14 cellular contexts compared by ENCODE assay signal in the genomic region with DNA sequence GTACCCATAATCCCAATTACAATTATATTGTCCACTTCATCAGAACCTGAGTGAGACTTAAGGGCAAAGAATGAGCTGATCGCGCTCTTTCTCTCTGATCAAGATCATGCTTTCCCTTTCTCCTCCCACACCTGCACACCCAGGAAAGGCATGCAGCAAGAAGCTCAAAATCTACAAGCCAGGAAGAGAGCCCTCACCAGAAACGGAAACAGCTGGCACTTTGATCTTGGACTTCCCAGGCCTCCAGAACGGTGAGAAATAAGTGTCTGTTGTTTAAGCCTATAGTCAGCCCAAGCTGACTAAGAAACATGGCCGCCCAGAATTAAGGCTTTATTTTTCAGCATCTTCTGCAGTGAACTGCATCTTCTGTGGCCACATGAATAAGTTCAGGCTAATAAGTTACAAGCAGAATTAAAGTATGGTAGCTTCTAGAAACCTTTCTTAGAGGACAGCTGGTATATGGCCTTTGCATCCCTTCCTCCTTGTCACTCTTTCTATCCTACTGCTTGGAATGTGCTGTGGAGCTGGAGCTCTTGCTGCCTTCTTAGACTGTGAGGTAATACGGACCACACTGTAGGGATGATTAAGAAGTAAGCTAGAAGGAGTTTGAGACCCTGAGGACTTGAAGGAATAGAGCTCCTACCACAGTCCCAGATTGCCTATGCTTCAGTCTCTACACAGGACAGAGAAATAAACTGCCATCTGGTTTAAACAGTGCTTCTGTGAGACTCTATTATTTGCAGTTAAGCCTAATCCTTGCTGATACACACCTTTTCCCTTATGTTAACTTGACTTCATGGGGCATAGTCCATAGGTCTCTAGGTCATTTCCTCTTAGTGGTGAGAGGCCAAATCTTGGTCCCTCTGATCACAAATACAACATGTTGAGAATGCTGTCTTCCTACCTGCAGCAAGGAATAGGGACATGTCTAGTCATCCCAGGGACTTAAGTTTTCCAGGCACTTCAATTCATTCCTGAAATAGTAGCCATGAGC. TPM values are rescaled to one million over a fixed set of nuclear protein-coding genes. Genes with fewer than 3 reads are reported as not detected.
DNase-seq lines count a peak whose midpoint lies in the region; ATAC-seq and TF ChIP-seq lines count a peak whose summit lies in the region.
"Had no signal": no experiment of that assay in that cellular context is flagged by ENCODE, and none has a peak within 500 bp of the region (broad histone marks: within the 10 kb centered on the region; RNA-seq: fewer than 3 reads in every experiment).

No MANE protein-coding gene starts in this region.

- H3K4me2 ChIP-seq in hepatocyte: no peak overlapping the region

- intact Hi-C loops in tibial artery (cut with DNase I; ENCODE audit: low total_unique reads): no loop called here

- DNase-seq in stimulated activated CD8-positive, alpha-beta memory T cell treated with anti-CD3 and anti-CD28 coated beads, Interleukin-12 subunit alpha, Interleukin-12 subunit beta, amount 100 ng/mL, for 1 hour (ENCODE audit: low read depth): peak; percentile 1
- DNase-seq in stimulated activated CD8-positive, alpha-beta memory T cell treated with anti-CD3 and anti-CD28 coated beads, Interleukin-4, amount 100 ng/mL, for 48 hours: no peak
- no peak for DNase-seq in activated T-cell treated with anti-CD3 and anti-CD28 coated beads, Interleukin-2, amount 50 U/mL, for 4 hours
- DNase-seq in hepatocyte (ENCODE audit: low spot score): no peak
- DNase-seq in tibial artery: no peak
- no peak for DNase-seq in NCI-H2227 (lab: John Stamatoyannopoulos, UW; ENCODE audit: unreplicated experiment)
- DNase-seq: body of pancreas; stimulated activated naive B cell treated with anti-CD40 and anti-IgM and Interleukin-4, amounts not matched to agents 10 μg/mL and 1 μg/mL and 100 μg/mL, for 72 hours had no signal

- peaks cover 85% of the 10 kb centered on the region for H3K4me1 Mint-ChIP-seq in activated T-cell treated with anti-CD3 and anti-CD28 coated beads, Interleukin-2, amount 50 U/mL, for 4 hours (ENCODE audit: low read depth)

- H3K27me3 Mint-ChIP-seq in activated T-cell treated with anti-CD3 and anti-CD28 coated beads, Interleukin-2, amount 50 U/mL, for 4 hours (ENCODE audit: low read depth): no peaks in the 10 kb centered on the region

- peak overlapping the region; percentile 29 for H3K4me3 Mint-ChIP-seq in activated T-cell treated with anti-CD3 and anti-CD28 coated beads, Interleukin-2, amount 50 U/mL, for 4 hours
- H3K4me3 Mint-ChIP-seq: stimulated activated naive B cell treated with anti-CD40 and anti-IgM and Interleukin-4, amounts not matched to agents 10 μg/mL and 1 μg/mL and 100 μg/mL, for 72 hours; WTC11 had no signal

- H3K4me3 ChIP-seq in hepatocyte (no peak overlapping the region), tibial artery (no peak overlapping the region)
- H3K4me3 ChIP-seq: body of pancreas had no signal

- no peak overlapping the region for H2AFZ ChIP-seq in hepatocyte

- H3K36me3 Mint-ChIP-seq in activated T-cell treated with anti-CD3 and anti-CD28 coated beads, Interleukin-2, amount 50 U/mL, for 4 hours (ENCODE audit: insufficient read depth): no peaks in the 10 kb centered on the region
- H3K36me3 Mint-ChIP-seq: stimulated activated naive B cell treated with anti-CD40 and anti-IgM and Interleukin-4, amounts not matched to agents 10 μg/mL and 1 μg/mL and 100 μg/mL, for 72 hours had no signal

- H3K27me3 ChIP-seq in hepatocyte: no peaks in the 10 kb centered on the region
- no peaks in the 10 kb centered on the region for H3K27me3 ChIP-seq in tibial artery
- H3K27me3 ChIP-seq: body of pancreas had no signal

- H3K27ac ChIP-seq in hepatocyte (peak overlapping the region; percentile 36), tibial artery (peak overlapping the region in 1 of 2 donors; percentile 14)
- H3K27ac ChIP-seq: body of pancreas had no signal

- no peaks in the 10 kb centered on the region for H4K20me1 ChIP-seq in hepatocyte (ENCODE audit: insufficient read depth, poor library complexity, severe bottlenecking)

- H3K36me3 ChIP-seq in hepatocyte (replicated peaks; ENCODE audit: insufficient read depth, low read depth) (no peaks in the 10 kb centered on the region), tibial artery (no peaks in the 10 kb centered on the region)

- peaks cover 6% of the 10 kb centered on the region for H3K9me3 Mint-ChIP-seq in activated T-cell treated with anti-CD3 and anti-CD28 coated beads, Interleukin-2, amount 50 U/mL, for 4 hours

- H3K4me1 ChIP-seq in hepatocyte (ENCODE audit: insufficient read depth): peaks cover 6% of the 10 kb centered on the region
- peaks cover 0 to 56% (median 35%) of the 10 kb centered on the region in 4 donors for H3K4me1 ChIP-seq in tibial artery

- WGBS in hepatocyte (ENCODE audit: low lambda C conversion rate, missing lambda C conversion rate): 58% methylated on average over 6 of the region's 6 CpGs

- TF ChIP-seq CTCF in hepatocyte (IDR thresholded peaks at IDR 0.05; ENCODE audit: poor library complexity): no peak
- TF ChIP-seq CTCF in tibial artery (IDR thresholded peaks at IDR 0.05): no peak

- H3K9me3 ChIP-seq in hepatocyte (ENCODE audit: low read depth): no peaks in the 10 kb centered on the region
- no peaks in the 10 kb centered on the region for H3K9me3 ChIP-seq in tibial artery
- H3K9me3 ChIP-seq: body of pancreas had no signal

- peak; percentile 76 to 79 for ATAC-seq in activated T-cell treated with anti-CD3 and anti-CD28 coated beads, Interleukin-2, amount 50 U/mL, for 4 hours
- ATAC-seq in GM21515 (IDR thresholded peaks at IDR 0.05; ENCODE audit: unreplicated experiment): no peak
- ATAC-seq in HG02981 (IDR thresholded peaks at IDR 0.05; ENCODE audit: unreplicated experiment): no peak
- ATAC-seq: body of pancreas; stimulated activated naive B cell treated with anti-CD40 and anti-IgM and Interleukin-4, amounts not matched to agents 10 μg/mL and 1 μg/mL and 100 μg/mL, for 72 hours; WTC11 had no signal

- no peaks in the 10 kb centered on the region for H3K9me2 ChIP-seq in hepatocyte (replicated peaks; ENCODE audit: insufficient read depth)

- no peaks in the 10 kb centered on the region for H3K79me2 ChIP-seq in hepatocyte

RNA-seq across cellular contexts. Expression of gene OR2S2, which starts 17.2 kb away (rescaled TPM):
- not detected for total RNA-seq in activated T-cell treated with anti-CD3 and anti-CD28 coated beads, Interleukin-2, amount 50 U/mL, for 4 hours
- total RNA-seq in hepatocyte: 0.27 TPM in 1 of 2 replicates, not detected in the other
- not detected in 2 replicates for polyA plus RNA-seq in hepatocyte
- total RNA-seq: body of pancreas, epithelial cell of proximal tubule, RPMI7951, WTC11 had no signal
- polyA plus RNA-seq: neural cell had no signal

RNA-seq across cellular contexts. Expression of gene SPAAR, which starts 31.5 kb away (rescaled TPM):
- not detected for total RNA-seq in activated T-cell treated with anti-CD3 and anti-CD28 coated beads, Interleukin-2, amount 50 U/mL, for 4 hours
- not detected in 2 replicates for total RNA-seq in hepatocyte
- 0.52 TPM in 1 of 2 replicates, not detected in the other for polyA plus RNA-seq in hepatocyte
- total RNA-seq: RPMI7951 had no signal

RNA-seq across cellular contexts. Expression of gene HRCT1, which starts 34.8 kb away (rescaled TPM):
- not detected for total RNA-seq in activated T-cell treated with anti-CD3 and anti-CD28 coated beads, Interleukin-2, amount 50 U/mL, for 4 hours
- 0.24 and 0.90 TPM in 2 replicates for total RNA-seq in hepatocyte
- 0.72 and 1.8 TPM in 2 replicates for polyA plus RNA-seq in hepatocyte
- total RNA-seq: epithelial cell of proximal tubule, RPMI7951, WTC11 had no signal
- polyA plus RNA-seq: neural cell had no signal

Comparison
In these comparisons a context has a peak if more than half of its experiments do, and no peak if none do; other contexts are left out.
1. ATAC-seq: peak in activated T-cell treated with anti-CD3 and anti-CD28 coated beads, Interleukin-2, amount 50 U/mL, for 4 hours (2 of 2); none in GM21515 (single experiment) and HG02981 (single experiment).